ENCODE assay signal across 1 cellular context in the genomic region with DNA sequence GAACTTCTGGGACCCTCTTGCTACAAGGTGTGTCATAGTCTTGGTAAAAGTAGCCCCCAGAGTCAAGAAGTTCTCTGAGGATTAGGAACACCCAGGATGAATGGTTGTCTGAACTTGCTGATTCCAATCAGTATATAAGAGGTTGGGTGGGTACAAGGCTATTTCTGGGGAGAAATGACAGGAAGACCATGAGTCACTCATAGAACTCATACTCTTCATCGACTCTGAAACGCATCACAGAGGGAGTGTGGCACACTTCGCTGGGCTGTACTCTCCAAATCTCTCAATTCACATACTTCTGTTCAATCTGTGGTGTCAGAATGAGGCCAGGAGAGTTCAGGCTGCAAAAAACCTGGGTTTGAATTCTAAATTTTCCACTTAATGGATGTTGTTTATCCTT.
TF ChIP-seq lines count a peak whose summit lies in the region.

No MANE protein-coding gene starts in this region.

TF ChIP-seq in K562, 482 proteins besides CTCF, POLR2A, EP300 and RAD21:
- no peak for TF ChIP-seq JUND (IDR thresholded peaks at IDR 0.05; ENCODE audit: borderline replicate concordance, low read depth, low read length)
- peak; percentile 31; the same call in 1 of the 3 replicates for TF ChIP-seq JUND (tag; IDR thresholded peaks at IDR 0.05; ENCODE audit: borderline replicate concordance, low read depth, low read length)
- TF ChIP-seq ZNF75A (CRISPR knock-in tag; IDR thresholded peaks at IDR 0.05), result no peak
- TF ChIP-seq, protein P1, sequence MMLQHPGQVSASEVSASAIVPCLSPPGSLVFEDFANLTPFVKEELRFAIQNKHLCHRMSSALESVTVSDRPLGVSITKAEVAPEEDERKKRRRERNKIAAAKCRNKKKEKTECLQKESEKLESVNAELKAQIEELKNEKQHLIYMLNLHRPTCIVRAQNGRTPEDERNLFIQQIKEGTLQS (IDR thresholded peaks at IDR 0.05), result 0 out of 2 replicates have a peak, but pooled peaks have one; percentile 18
- TF ChIP-seq, protein P1 (CRISPR knock-in tag; conservative IDR thresholded peaks at IDR 0.05), result no peak
